In the genomic region with DNA sequence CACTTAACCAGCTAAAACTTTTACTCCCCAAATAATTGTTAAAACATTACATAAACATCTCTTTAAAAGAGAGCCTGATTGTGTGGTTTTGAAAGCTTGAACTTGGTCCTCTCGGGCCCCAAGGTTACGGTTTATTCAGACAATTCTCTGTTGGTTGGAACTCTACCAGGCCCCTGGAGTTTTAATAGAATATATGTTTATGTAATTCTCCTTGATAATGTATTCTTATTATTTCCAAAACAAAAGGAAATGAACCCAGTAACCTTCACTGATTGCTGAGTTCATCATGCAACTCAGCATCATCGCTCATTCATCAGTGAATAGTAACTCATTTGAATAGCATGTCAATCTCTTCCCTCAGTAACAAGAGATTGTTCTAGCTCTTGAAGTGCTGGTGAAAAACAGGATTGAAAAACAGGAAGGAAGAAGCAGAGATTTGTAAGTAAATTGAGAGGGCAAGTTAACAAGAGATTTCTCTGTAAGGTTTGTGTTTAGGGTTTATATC, we compare ENCODE assay signal across 22 cellular contexts.
"Had no signal": no experiment of that assay in that cellular context is flagged by ENCODE, and none has a peak within 500 bp of the region (broad histone marks: within the 10 kb centered on the region; RNA-seq: fewer than 3 reads in every experiment).

No MANE protein-coding gene starts in this region.

- H3K9me3 ChIP-seq: ascending aorta had no signal

- H3K27ac ChIP-seq: ascending aorta, brain microvascular endothelial cell, VCaP had no signal

- H3K36me3 ChIP-seq: ascending aorta, brain microvascular endothelial cell had no signal

- H3K4me1 ChIP-seq: ascending aorta had no signal

- H3K27me3 ChIP-seq: ascending aorta, brain microvascular endothelial cell had no signal

- DNase-seq: activated CD4-positive, alpha-beta memory T cell treated with anti-CD3 and anti-CD28 coated beads for 36 hours; activated CD4-positive, alpha-beta T cell treated with anti-CD3 and anti-CD28 coated beads, Interleukin-2, amount 10 ng/mL, durations not matched to agents 7 days and 5 days; activated CD4-positive, CD25-positive, alpha-beta regulatory T cell; activated CD8-positive, alpha-beta memory T cell treated with anti-CD3 and anti-CD28 coated beads for 24 hours; activated effector memory CD4-positive, alpha-beta T cell treated with anti-CD3 and anti-CD28 coated beads, Interleukin-2, amount 50 U/mL, for 16 hours; activated naive CD4-positive, alpha-beta T cell treated with Interleukin-2 at 50 U/mL for 16 hours; activated naive CD8-positive, alpha-beta T cell treated with anti-CD3 and anti-CD28 coated beads, Interleukin-2, amount 50 U/mL, for 24 hours; activated T-cell treated with anti-CD3 and anti-CD28 coated beads, Interleukin-2, amount 50 U/mL, for 4 hours; amniotic stem cell; brain microvascular endothelial cell; MM.1S; NCI-H1105; NCI-H1436; NCI-H1694 treated with DMSO at 0.1 percent for 48 hours; NCI-H2029 treated with DMSO at 0.1 percent for 48 hours; NCI-H446; NCI-H524; NCI-H774; SIG-M5; T-helper 1 cell had no signal

- H3K4me3 ChIP-seq: ascending aorta had no signal
